ENCODE assay signal across 8 cellular contexts in genomic region chr12:103929051-103929908, GRCh38. TPM values are rescaled to one million over a fixed set of nuclear protein-coding genes. Genes with fewer than 3 reads are reported as not detected.
DNase-seq lines count a peak whose midpoint lies in the region; ATAC-seq, FAIRE-seq and TF ChIP-seq lines count a peak whose summit lies in the region.

No MANE protein-coding gene starts in this region.

- ATAC-seq in HG03565 (IDR thresholded peaks at IDR 0.05; ENCODE audit: unreplicated experiment) (peak; percentile 15), left lobe of liver (peak; percentile 75)

- no peak for TF ChIP-seq CTCF in AG09309 (IDR thresholded peaks at IDR 0.05; ENCODE audit: control insufficient read depth, insufficient read depth, low read depth, low read length, missing control alignments)

- FAIRE-seq in GM19239 (lab: Jason Lieb, UNC): peak; percentile 67

- peak overlapping the region; percentile 44 for H3K4me3 ChIP-seq in AG09309 (ENCODE audit: control insufficient read depth, low read depth, low read length)

- DNase-seq in AG09309 (ENCODE audit: low read depth) (peak; percentile 74), GM19239 (ENCODE audit: insufficient read length, low spot score) (no peak), NCI-H774 (lab: John Stamatoyannopoulos, UW) (peak; percentile 96), dermis blood vessel endothelial cell (peak; percentile 92), left lobe of liver (ENCODE audit: low spot score) (peak; percentile 90)
- peak; percentile 72 to 81 for DNase-seq in activated CD4-positive, alpha-beta T cell treated with anti-CD3 and anti-CD28 coated beads, Interleukin-2, amount 50 U/mL, for 48 hours
- DNase-seq in stimulated activated CD4-positive, alpha-beta T cell treated with anti-CD3 and anti-CD28 coated beads, Interleukin-1b, Interleukin-23, amount 100 ng/mL, for 48 hours: peak; percentile 86

RNA-seq across cellular contexts. Expression of gene HSP90B1, which starts 0.9 kb away (rescaled TPM):
- 932 and 1,739 TPM in 2 replicates for total RNA-seq in dermis blood vessel endothelial cell
- 617 TPM for total RNA-seq in left lobe of liver

RNA-seq across cellular contexts. Expression of gene TDG, which starts 36.4 kb away (rescaled TPM):
- total RNA-seq in dermis blood vessel endothelial cell: 30.5 and 30.8 TPM in 2 replicates
- total RNA-seq in left lobe of liver: 7.0 TPM
